8 cellular contexts compared by ENCODE assay signal in genomic region chr1:201982082-201982922, GRCh38. TPM values are rescaled to one million over a fixed set of nuclear protein-coding genes. Genes with fewer than 3 reads are reported as not detected.
DNase-seq lines count a peak whose midpoint lies in the region; ATAC-seq, FAIRE-seq and TF ChIP-seq lines count a peak whose summit lies in the region.

RNPEP (plus strand) TSS chr1:201982648; CDS start chr1:201982667, 19 bp downstream.

- H3K27ac Mint-ChIP-seq in GM23338 = peak within 1 kb of the TSS; percentile 81; the same call in 1 of the 2 replicates

- H3K9me2 ChIP-seq in GM23338 (ENCODE audit: insufficient read depth) = no peaks in the 10 kb centered on the region

- H3K36me3 ChIP-seq in GM23338 (ENCODE audit: insufficient read depth) (no peaks in the 10 kb centered on the region), GM12878 (ENCODE audit: control insufficient read depth in 2 of 2, insufficient read depth in 2 of 2, low read length in 1 of 2) (no peaks in the 10 kb centered on the region), iPS DF 6.9 (ENCODE audit: control insufficient read depth, insufficient read depth, low read length) (no peaks in the 10 kb centered on the region)

- no peaks in the 10 kb centered on the region for H3K9me3 Mint-ChIP-seq in GM23338

- peak; percentile 80 for TF ChIP-seq POLR2A in GM12878 (IDR thresholded peaks at IDR 0.05; ENCODE audit: low read depth, low read length)

- no peak for TF ChIP-seq EP300 in GM12878 (IDR thresholded peaks at IDR 0.05; ENCODE audit: borderline replicate concordance in 1 of 2, control insufficient read depth in 1 of 2, low read depth in 2 of 2, low read length in 2 of 2)

- H2AFZ ChIP-seq in GM23338 = peak within 1 kb of the TSS; percentile 73
- peak within 1 kb of the TSS; percentile 88 for H2AFZ ChIP-seq in GM12878 (ENCODE audit: control insufficient read depth, low read depth, low read length)

- no TSS peak for BruUV-seq in GM12878 (replicated peaks; lab: Mats Ljungman, UMichigan)

- H3K9ac ChIP-seq in GM12878 (ENCODE audit: control insufficient read depth, insufficient read depth, low read length) = peak within 1 kb of the TSS; percentile 80

- peak within 1 kb of the TSS; percentile 87 for H3K4me2 ChIP-seq in GM23338
- peak within 1 kb of the TSS; percentile 79 for H3K4me2 ChIP-seq in GM12878 (ENCODE audit: control insufficient read depth, insufficient read depth)

- H3K4me1 ChIP-seq in GM23338 (ENCODE audit: insufficient read depth) (peaks cover 6% of the 10 kb centered on the region), GM12878 (ENCODE audit: control insufficient read depth, insufficient read depth, low read length) (peaks cover 3% of the 10 kb centered on the region), iPS DF 6.9 (ENCODE audit: control insufficient read depth, insufficient read depth, low read length) (no peaks in the 10 kb centered on the region)

- peaks cover 39% of the 10 kb centered on the region for H3K79me2 ChIP-seq in GM23338 (replicated peaks; ENCODE audit: insufficient read depth)
- peaks cover 22% of the 10 kb centered on the region for H3K79me2 ChIP-seq in GM12878 (ENCODE audit: control insufficient read depth, insufficient read depth, low read length)

- 5% methylated on average over 34 of the region's 69 CpGs for WGBS in GM12878 (ENCODE audit: insufficient coverage, insufficient replicate concordance, low lambda C conversion rate, missing lambda C conversion rate)
- WGBS in iPS DF 6.9 (ENCODE audit: insufficient coverage, insufficient read length) = no CpG with 5 or more reads among the region's 69 CpGs

- SMC1A ChIA-PET in GM12878 (lab: Charles Lee; ENCODE audit: uncharacterized antibody, unreplicated experiment) = interaction anchor here (1.3 to 1.6 kb wide), 3 partner anchors 10 to 16 kb away, joined by 4 to 7 read pairs (median 5); no protein-coding TSS in a partner anchor

- H3K27me3 Mint-ChIP-seq in GM23338 (ENCODE audit: insufficient read depth, low read depth, poor library complexity) = peaks cover 8% of the 10 kb centered on the region

- H3K9me3 ChIP-seq in GM12878 (replicated peaks; ENCODE audit: control insufficient read depth, insufficient read depth, low read length) = no peaks in the 10 kb centered on the region
- H3K9me3 ChIP-seq in iPS DF 6.9 (ENCODE audit: control insufficient read depth, insufficient read depth, low read length) = no peaks in the 10 kb centered on the region

- TF ChIP-seq CTCF in GM23338 (conservative IDR thresholded peaks at IDR 0.05; ENCODE audit: low read depth in 2 of 2) = no peak
- TF ChIP-seq CTCF in GM12878 (IDR thresholded peaks at IDR 0.05 in 2 of 3, conservative IDR thresholded peaks at IDR 0.05 in 1 of 3; ENCODE audit: control insufficient read depth in 2 of 3, extremely low read depth in 1 of 3, insufficient read depth in 1 of 3, low read depth in 3 of 3, low read length in 3 of 3) = no peak

- CTCF ChIA-PET in GM12878 (lab: Yijun Ruan, JAX) = interaction anchor here (0.5 to 3.3 kb wide), 8 partner anchors 9 to 360 kb away, joined by 3 to 18 read pairs (median 4); partner anchors contain the start of genes ELF3 and UBE2T

- H3K27me3 ChIP-seq in GM23338 (ENCODE audit: insufficient read depth) (0 out of 2 replicates have a peak, but pooled peaks cover 10% of the 10 kb centered on the region), GM12878 (replicated peaks in 1 of 2; ENCODE audit: control insufficient read depth in 2 of 2, insufficient read depth in 2 of 2, low read length in 1 of 2) (0 out of 4 replicates have a peak, but pooled peaks cover 0 to 2% of the 10 kb centered on the region in 2 experiments), iPS DF 6.9 (ENCODE audit: control insufficient read depth, insufficient read depth, low read length) (no peaks in the 10 kb centered on the region)

- no peak for FAIRE-seq in GM12878 (lab: Jason Lieb, UNC)

- intact Hi-C loops in GM12878 (cut with micrococcal nuclease; ENCODE audit: unreplicated experiment) = loop anchor here (2.0 kb wide), 1 partner anchor 28 kb away; the partner anchor contains the start of gene TIMM17A

- ATAC-seq in GM23338 (peak; percentile 72), GM12878 (peak; percentile 88)

- POLR2A ChIA-PET in GM12878 (lab: Charles Lee) = no interaction called here

- in situ Hi-C loops in GM12878 (cut with MboI) = no loop called here

- TF ChIP-seq RAD21 in GM12878 (IDR thresholded peaks at IDR 0.05; ENCODE audit: insufficient read depth, low read depth, low read length) = no peak

- no peaks in the 10 kb centered on the region for H3F3A ChIP-seq in GM23338 (replicated peaks; ENCODE audit: low read depth)

- DNase-seq in GM23338 (ENCODE audit: low spot score) (peak; percentile 61), LHCN-M2 (ENCODE audit: low read depth) (peak; percentile 43), T1000 (lab: John Stamatoyannopoulos, UW) (peak; percentile 53), GM12878 (ENCODE audit: low read depth, low spot score) (no peak), iPS DF 6.9 (ENCODE audit: low read depth, low spot score) (no peak), skeletal muscle cell (ENCODE audit: low read depth) (no peak), NCI-H1694 (lab: John Stamatoyannopoulos, UW) (no peak)

- H4K20me1 ChIP-seq in GM23338 (replicated peaks; ENCODE audit: insufficient read depth) = peaks cover 10% of the 10 kb centered on the region; the same call in 1 of the 2 replicates
- no peaks in the 10 kb centered on the region for H4K20me1 ChIP-seq in GM12878 (ENCODE audit: control insufficient read depth, insufficient read depth)

- RAD21 ChIA-PET in GM12878 (lab: Charles Lee; ENCODE audit: unreplicated experiment) = interaction anchor here (0.9 to 1.4 kb wide), 2 partner anchors 28 to 86 kb away, joined by 4 to 5 read pairs; partner anchors contain the start of gene ELF3

- H3K4me1 Mint-ChIP-seq in GM23338 = peaks cover 16% of the 10 kb centered on the region; the same call in 2 of the 3 replicates

- H3K4me3 Mint-ChIP-seq in GM23338 = peak within 1 kb of the TSS; percentile 91

- peaks cover 4% of the 10 kb centered on the region; the same call in 2 of the 3 replicates for H3K36me3 Mint-ChIP-seq in GM23338 (ENCODE audit: low read depth)

- peak within 1 kb of the TSS; percentile 42; the same call in 1 of the 2 replicates for H3K27ac ChIP-seq in GM23338 (ENCODE audit: low read depth)
- H3K27ac ChIP-seq in GM12878 (ENCODE audit: control insufficient read depth, insufficient read depth) = peak within 1 kb of the TSS; percentile 78
- H3K27ac ChIP-seq in iPS DF 6.9 (ENCODE audit: low read length) = no peak within 1 kb of the TSS

- H3K4me3 ChIP-seq in GM08714 (ENCODE audit: low read length) (peak within 1 kb of the TSS; percentile 88), GM23338 (peak within 1 kb of the TSS; percentile 70), GM12878 (peak within 1 kb of the TSS; percentile 82), iPS DF 6.9 (ENCODE audit: low read length) (peak within 1 kb of the TSS; percentile 74), skeletal muscle cell (ENCODE audit: low read depth, low read length) (peak within 1 kb of the TSS; percentile 74)

TF ChIP-seq in GM23338, 12 proteins besides CTCF, POLR2A, EP300 and RAD21:
- TF ChIP-seq ZNF114 (CRISPR knock-in tag; IDR thresholded peaks at IDR 0.05) = no peak
- TF ChIP-seq POLR2AphosphoS5 (IDR thresholded peaks at IDR 0.05; ENCODE audit: low read depth) = peak; percentile 53

TF ChIP-seq in GM12878, 131 proteins besides CTCF, POLR2A, EP300 and RAD21 (continues in another document):
- TF ChIP-seq SREBF2 (IDR thresholded peaks at IDR 0.05; ENCODE audit: low read length) (no peak), NR2C1 (IDR thresholded peaks at IDR 0.05) (0 out of 2 replicates have a peak, but pooled peaks have one; percentile 4), BHLHE40 (IDR thresholded peaks at IDR 0.05; ENCODE audit: borderline replicate concordance in 1 of 2, low read depth in 2 of 2, low read length in 1 of 2) (peak; percentile 39 to 51; a peak in 2 of 4 replicates), TBL1XR1 (IDR thresholded peaks at IDR 0.05; ENCODE audit: low read depth, low read length) (no peak), ATF7 (IDR thresholded peaks at IDR 0.05; ENCODE audit: low read depth) (no peak), RUNX3 (IDR thresholded peaks at IDR 0.05; ENCODE audit: low read length) (0 out of 2 replicates have a peak, but pooled peaks have one; percentile 4), TCF3 (IDR thresholded peaks at IDR 0.05; ENCODE audit: borderline replicate concordance, insufficient read depth, low read depth, low read length) (0 out of 2 replicates have a peak, but pooled peaks have one; percentile 30)

RNA-seq across cellular contexts. Expression of gene RNPEP, which starts in this region (rescaled TPM):
- 61.6 and 80.3 TPM in 2 replicates for total RNA-seq in GM23338 (2014; rRNA removed; shearing (Covaris generic))
- 32.1 and 35.0 TPM in 2 replicates for polyA plus RNA-seq in GM23338 (2016; fragmentation: Nextera tagmentation; extraction: Ambion mirVana)
- 70.2 and 73.3 TPM in 2 replicates for total RNA-seq in LHCN-M2 (2014; rRNA removed)
- 58.7 TPM for polyA plus RNA-seq in LHCN-M2 (2012)
- total RNA-seq in GM12878 (2013; cell fraction: nucleolus; rRNA removed) = 27.9 and 30.7 TPM in 2 replicates
- total RNA-seq in GM12878 (2014; rRNA removed) = 38.1 and 38.5 TPM in 2 replicates
- total RNA-seq in GM12878 (2014; rRNA removed; fragmentation: Illumina TruSeq; extraction: Trizol) = 24.5 and 25.2 TPM in 2 replicates
- 45.6 and 47.7 TPM in 2 replicates for total RNA-seq in GM12878 (2021)
- 24.7 TPM for polyA plus RNA-seq in GM12878 (2011; ENCODE audit: low read depth)
- 31.9 and 47.8 TPM in 2 replicates for polyA plus RNA-seq in GM12878 (2011; rRNA removed)
- 39.6 and 56.8 TPM in 2 replicates for polyA plus RNA-seq in GM12878 (2011; cell fraction: cytosol; rRNA removed)
- 41.7 and 51.7 TPM in 2 replicates for polyA plus RNA-seq in GM12878 (2011; cell fraction: nucleus; rRNA removed)
- 33.8 and 36.3 TPM in 2 replicates for polyA plus RNA-seq in GM12878 (2012)
- 58.6 and 71.0 TPM in 2 replicates for polyA plus RNA-seq in GM12878 (2014; fragmentation: Illumina TruSeq; extraction: Trizol)
- polyA plus RNA-seq in GM12878 (2014; fragmentation: Nextera tagmentation; extraction: Ambion mirVana) = 10 to 100 TPM; 18.3 to 21.6 TPM
- polyA plus RNA-seq in GM12878 (2014; rRNA removed) = 40.8 and 41.5 TPM in 2 replicates
- 10 to 100 TPM; 62.8 to 68.2 TPM for polyA plus RNA-seq in GM12878 (2016; fragmentation: Nextera tagmentation; extraction: Ambion mirVana)
- 32.0 and 39.9 TPM in 2 replicates for polyA minus RNA-seq in GM12878 (2011; rRNA and poly(A)+ RNA removed)
- polyA minus RNA-seq in GM12878 (2011; cell fraction: cytosol; rRNA and poly(A)+ RNA removed) = 17.9 and 27.0 TPM in 2 replicates
- 8.7 and 11.4 TPM in 2 replicates for polyA minus RNA-seq in GM12878 (2011; cell fraction: nucleus; rRNA and poly(A)+ RNA removed)

Comparison
In these comparisons a context has a peak if more than half of its experiments do, and no peak if none do; other contexts are left out.
1. DNase-seq: peak in GM23338 (single experiment), LHCN-M2 (single experiment) and T1000 (single experiment); none in GM12878 (single experiment), iPS DF 6.9 (single experiment), skeletal muscle cell (single experiment) and NCI-H1694 (single experiment).
2. Peak in every context shown above with its lines, with median percentiles within 50 percentile points of each other: H3K4me3 ChIP-seq.